Comparison of ENCODE assay signal across 1 cellular context in the genomic region with DNA sequence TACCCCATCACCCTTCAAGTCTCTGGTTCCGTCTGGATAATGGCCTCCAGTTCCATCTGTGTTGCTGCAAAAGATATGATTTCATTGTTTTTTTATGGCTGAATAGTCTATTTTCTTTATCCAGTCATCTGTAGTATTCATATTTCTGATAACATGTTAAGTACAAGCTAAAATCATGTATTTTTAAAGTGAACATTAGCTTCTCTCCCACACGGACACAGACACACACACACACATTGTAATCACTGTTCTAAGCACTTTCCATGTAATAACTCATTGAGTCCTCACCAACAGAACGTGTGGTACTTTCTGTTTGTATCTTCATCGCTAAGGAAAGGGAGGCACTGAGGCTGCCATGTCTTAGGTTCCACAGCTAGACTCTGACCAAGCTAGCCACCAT.
TF ChIP-seq lines count a peak whose summit lies in the region.

No MANE protein-coding gene starts in this region.

TF ChIP-seq in GM12891, 5 proteins besides CTCF, POLR2A, EP300 and RAD21 (continued from another document):
- TF ChIP-seq PAX5 (IDR thresholded peaks at IDR 0.05; ENCODE audit: insufficient read depth, low read length, severe bottlenecking) (no peak), POU2F2 (IDR thresholded peaks at IDR 0.05; ENCODE audit: low read depth, low read length) (no peak)
